ENCODE assay signal across 1 cellular context in the genomic region with DNA sequence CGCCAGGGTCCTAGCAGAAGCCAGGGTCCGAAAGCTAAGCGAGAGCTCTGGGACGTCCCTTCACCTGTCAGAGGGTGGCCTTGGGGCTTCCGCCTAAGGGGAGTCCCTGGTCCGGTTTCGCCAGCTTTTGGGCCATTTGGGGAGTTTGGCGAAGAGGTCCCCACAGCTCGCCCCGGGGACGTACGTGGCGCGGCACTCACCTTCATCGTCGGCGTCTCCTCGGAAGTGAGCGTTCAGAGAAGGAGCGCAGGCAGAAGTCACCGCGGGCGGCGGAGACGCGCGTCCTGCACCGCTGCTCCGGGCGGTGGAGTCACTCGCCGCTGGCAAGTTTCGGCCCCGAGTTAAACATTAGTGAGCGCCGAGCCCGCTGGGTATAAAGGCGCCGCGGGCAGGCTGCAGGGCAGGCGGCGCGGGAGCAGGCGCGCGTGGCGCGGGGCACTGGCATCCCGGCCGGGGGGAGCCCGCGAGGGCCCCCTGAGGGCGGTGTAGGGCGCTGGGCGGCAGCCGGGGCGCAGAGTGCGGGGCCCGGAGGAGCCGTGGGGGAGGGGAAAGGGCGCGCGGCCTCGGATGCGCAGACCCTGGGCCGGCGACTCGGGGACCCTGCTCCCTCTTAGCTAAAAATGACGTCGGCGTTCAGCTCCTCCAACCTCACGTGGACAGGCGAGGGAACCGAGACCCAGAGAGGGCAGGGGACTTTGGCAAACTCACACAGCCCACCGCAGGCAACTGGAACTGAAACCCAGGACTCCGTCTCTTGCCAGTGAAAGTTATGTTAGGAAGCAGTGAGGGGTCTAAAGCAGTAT.
TF ChIP-seq lines count a peak whose summit lies in the region.

A gene (minus strand): TSS at position 440 of the 803 bp plus-strand sequence. CDS start 234 bp downstream, at position 206.

TF ChIP-seq in HepG2, 621 proteins besides CTCF, POLR2A, EP300 and RAD21 (continued from another document and continues in another):
- TF ChIP-seq, protein P1, sequence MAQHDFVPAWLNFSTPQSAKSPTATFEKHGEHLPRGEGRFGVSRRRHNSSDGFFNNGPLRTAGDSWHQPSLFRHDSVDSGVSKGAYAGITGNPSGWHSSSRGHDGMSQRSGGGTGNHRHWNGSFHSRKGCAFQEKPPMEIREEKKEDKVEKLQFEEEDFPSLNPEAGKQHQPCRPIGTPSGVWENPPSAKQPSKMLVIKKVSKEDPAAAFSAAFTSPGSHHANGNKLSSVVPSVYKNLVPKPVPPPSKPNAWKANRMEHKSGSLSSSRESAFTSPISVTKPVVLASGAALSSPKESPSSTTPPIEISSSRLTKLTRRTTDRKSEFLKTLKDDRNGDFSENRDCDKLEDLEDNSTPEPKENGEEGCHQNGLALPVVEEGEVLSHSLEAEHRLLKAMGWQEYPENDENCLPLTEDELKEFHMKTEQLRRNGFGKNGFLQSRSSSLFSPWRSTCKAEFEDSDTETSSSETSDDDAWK (CRISPR knock-in tag; IDR thresholded peaks at IDR 0.05): no peak
- TF ChIP-seq ZFP82 (CRISPR knock-in tag; IDR thresholded peaks at IDR 0.05; ENCODE audit: borderline replicate concordance): no peak
- TF ChIP-seq SALL1 (CRISPR knock-in tag; IDR thresholded peaks at IDR 0.05): peak; percentile 80
- 0 out of 2 replicates have a peak, but pooled peaks have one; percentile 60 for TF ChIP-seq ZNF839 (CRISPR knock-in tag; IDR thresholded peaks at IDR 0.05; ENCODE audit: borderline replicate concordance)
- no peak for TF ChIP-seq SRSF9 (IDR thresholded peaks at IDR 0.05; ENCODE audit: borderline replicate concordance, insufficient read depth, low read depth, low read length, poor library complexity, severe bottlenecking)
- TF ChIP-seq, protein P2, sequence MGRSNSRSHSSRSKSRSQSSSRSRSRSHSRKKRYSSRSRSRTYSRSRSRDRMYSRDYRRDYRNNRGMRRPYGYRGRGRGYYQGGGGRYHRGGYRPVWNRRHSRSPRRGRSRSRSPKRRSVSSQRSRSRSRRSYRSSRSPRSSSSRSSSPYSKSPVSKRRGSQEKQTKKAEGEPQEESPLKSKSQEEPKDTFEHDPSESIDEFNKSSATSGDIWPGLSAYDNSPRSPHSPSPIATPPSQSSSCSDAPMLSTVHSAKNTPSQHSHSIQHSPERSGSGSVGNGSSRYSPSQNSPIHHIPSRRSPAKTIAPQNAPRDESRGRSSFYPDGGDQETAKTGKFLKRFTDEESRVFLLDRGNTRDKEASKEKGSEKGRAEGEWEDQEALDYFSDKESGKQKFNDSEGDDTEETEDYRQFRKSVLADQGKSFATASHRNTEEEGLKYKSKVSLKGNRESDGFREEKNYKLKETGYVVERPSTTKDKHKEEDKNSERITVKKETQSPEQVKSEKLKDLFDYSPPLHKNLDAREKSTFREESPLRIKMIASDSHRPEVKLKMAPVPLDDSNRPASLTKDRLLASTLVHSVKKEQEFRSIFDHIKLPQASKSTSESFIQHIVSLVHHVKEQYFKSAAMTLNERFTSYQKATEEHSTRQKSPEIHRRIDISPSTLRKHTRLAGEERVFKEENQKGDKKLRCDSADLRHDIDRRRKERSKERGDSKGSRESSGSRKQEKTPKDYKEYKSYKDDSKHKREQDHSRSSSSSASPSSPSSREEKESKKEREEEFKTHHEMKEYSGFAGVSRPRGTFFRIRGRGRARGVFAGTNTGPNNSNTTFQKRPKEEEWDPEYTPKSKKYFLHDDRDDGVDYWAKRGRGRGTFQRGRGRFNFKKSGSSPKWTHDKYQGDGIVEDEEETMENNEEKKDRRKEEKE (IDR thresholded peaks at IDR 0.05): no peak
- TF ChIP-seq MBD4 (IDR thresholded peaks at IDR 0.05; ENCODE audit: borderline replicate concordance, low read length): no peak
- TF ChIP-seq FOXP1 (IDR thresholded peaks at IDR 0.05): no peak
- TF ChIP-seq FOXP1 (CRISPR knock-in tag; IDR thresholded peaks at IDR 0.05): no peak
- TF ChIP-seq SMAD1 (CRISPR knock-in tag; IDR thresholded peaks at IDR 0.05; ENCODE audit: borderline replicate concordance, low read depth): no peak
- TF ChIP-seq, protein P3, sequence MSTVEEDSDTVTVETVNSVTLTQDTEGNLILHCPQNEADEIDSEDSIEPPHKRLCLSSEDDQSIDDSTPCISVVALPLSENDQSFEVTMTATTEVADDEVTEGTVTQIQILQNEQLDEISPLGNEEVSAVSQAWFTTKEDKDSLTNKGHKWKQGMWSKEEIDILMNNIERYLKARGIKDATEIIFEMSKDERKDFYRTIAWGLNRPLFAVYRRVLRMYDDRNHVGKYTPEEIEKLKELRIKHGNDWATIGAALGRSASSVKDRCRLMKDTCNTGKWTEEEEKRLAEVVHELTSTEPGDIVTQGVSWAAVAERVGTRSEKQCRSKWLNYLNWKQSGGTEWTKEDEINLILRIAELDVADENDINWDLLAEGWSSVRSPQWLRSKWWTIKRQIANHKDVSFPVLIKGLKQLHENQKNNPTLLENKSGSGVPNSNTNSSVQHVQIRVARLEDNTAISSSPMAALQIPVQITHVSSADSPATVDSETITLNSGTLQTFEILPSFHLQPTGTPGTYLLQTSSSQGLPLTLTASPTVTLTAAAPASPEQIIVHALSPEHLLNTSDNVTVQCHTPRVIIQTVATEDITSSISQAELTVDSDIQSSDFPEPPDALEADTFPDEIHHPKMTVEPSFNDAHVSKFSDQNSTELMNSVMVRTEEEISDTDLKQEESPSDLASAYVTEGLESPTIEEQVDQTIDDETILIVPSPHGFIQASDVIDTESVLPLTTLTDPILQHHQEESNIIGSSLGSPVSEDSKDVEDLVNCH (CRISPR knock-in tag; IDR thresholded peaks at IDR 0.05): no peak
- TF ChIP-seq SP2 (CRISPR knock-in tag; IDR thresholded peaks at IDR 0.05): no peak
- TF ChIP-seq, protein P4, sequence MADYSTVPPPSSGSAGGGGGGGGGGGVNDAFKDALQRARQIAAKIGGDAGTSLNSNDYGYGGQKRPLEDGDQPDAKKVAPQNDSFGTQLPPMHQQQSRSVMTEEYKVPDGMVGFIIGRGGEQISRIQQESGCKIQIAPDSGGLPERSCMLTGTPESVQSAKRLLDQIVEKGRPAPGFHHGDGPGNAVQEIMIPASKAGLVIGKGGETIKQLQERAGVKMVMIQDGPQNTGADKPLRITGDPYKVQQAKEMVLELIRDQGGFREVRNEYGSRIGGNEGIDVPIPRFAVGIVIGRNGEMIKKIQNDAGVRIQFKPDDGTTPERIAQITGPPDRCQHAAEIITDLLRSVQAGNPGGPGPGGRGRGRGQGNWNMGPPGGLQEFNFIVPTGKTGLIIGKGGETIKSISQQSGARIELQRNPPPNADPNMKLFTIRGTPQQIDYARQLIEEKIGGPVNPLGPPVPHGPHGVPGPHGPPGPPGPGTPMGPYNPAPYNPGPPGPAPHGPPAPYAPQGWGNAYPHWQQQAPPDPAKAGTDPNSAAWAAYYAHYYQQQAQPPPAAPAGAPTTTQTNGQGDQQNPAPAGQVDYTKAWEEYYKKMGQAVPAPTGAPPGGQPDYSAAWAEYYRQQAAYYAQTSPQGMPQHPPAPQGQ (CRISPR knock-in tag; IDR thresholded peaks at IDR 0.05; ENCODE audit: borderline replicate concordance): no peak
- TF ChIP-seq, protein P5, sequence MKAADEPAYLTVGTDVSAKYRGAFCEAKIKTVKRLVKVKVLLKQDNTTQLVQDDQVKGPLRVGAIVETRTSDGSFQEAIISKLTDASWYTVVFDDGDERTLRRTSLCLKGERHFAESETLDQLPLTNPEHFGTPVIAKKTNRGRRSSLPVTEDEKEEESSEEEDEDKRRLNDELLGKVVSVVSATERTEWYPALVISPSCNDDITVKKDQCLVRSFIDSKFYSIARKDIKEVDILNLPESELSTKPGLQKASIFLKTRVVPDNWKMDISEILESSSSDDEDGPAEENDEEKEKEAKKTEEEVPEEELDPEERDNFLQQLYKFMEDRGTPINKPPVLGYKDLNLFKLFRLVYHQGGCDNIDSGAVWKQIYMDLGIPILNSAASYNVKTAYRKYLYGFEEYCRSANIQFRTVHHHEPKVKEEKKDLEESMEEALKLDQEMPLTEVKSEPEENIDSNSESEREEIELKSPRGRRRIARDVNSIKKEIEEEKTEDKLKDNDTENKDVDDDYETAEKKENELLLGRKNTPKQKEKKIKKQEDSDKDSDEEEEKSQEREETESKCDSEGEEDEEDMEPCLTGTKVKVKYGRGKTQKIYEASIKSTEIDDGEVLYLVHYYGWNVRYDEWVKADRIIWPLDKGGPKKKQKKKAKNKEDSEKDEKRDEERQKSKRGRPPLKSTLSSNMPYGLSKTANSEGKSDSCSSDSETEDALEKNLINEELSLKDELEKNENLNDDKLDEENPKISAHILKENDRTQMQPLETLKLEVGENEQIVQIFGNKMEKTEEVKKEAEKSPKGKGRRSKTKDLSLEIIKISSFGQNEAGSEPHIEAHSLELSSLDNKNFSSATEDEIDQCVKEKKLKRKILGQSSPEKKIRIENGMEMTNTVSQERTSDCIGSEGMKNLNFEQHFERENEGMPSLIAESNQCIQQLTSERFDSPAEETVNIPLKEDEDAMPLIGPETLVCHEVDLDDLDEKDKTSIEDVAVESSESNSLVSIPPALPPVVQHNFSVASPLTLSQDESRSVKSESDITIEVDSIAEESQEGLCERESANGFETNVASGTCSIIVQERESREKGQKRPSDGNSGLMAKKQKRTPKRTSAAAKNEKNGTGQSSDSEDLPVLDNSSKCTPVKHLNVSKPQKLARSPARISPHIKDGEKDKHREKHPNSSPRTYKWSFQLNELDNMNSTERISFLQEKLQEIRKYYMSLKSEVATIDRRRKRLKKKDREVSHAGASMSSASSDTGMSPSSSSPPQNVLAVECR (CRISPR knock-in tag; IDR thresholded peaks at IDR 0.05; ENCODE audit: borderline replicate concordance): peak; percentile 91
- TF ChIP-seq, protein P6, sequence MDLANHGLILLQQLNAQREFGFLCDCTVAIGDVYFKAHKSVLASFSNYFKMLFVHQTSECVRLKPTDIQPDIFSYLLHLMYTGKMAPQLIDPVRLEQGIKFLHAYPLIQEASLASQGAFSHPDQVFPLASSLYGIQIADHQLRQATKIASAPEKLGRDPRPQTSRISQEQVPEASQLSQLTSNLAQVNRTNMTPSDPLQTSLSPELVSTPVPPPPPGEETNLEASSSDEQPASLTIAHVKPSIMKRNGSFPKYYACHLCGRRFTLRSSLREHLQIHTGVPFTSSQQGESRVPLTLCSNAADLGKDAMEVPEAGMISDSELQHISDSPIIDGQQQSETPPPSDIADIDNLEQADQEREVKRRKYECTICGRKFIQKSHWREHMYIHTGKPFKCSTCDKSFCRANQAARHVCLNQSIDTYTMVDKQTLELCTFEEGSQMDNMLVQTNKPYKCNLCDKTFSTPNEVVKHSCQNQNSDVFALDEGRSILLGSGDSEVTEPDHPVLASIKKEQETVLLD (CRISPR knock-in tag; IDR thresholded peaks at IDR 0.05; ENCODE audit: low read depth): 0 out of 2 replicates have a peak, but pooled peaks have one; percentile 17
- TF ChIP-seq EED (CRISPR knock-in tag; IDR thresholded peaks at IDR 0.05): no peak
- TF ChIP-seq, protein P7, sequence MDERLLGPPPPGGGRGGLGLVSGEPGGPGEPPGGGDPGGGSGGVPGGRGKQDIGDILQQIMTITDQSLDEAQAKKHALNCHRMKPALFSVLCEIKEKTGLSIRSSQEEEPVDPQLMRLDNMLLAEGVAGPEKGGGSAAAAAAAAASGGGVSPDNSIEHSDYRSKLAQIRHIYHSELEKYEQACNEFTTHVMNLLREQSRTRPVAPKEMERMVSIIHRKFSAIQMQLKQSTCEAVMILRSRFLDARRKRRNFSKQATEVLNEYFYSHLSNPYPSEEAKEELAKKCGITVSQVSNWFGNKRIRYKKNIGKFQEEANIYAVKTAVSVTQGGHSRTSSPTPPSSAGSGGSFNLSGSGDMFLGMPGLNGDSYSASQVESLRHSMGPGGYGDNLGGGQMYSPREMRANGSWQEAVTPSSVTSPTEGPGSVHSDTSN (CRISPR knock-in tag; IDR thresholded peaks at IDR 0.05): no peak
- TF ChIP-seq ZNF546 (CRISPR knock-in tag; conservative IDR thresholded peaks at IDR 0.05): peak; percentile 41; the same call in 1 of the 2 replicates
- TF ChIP-seq, protein P8, sequence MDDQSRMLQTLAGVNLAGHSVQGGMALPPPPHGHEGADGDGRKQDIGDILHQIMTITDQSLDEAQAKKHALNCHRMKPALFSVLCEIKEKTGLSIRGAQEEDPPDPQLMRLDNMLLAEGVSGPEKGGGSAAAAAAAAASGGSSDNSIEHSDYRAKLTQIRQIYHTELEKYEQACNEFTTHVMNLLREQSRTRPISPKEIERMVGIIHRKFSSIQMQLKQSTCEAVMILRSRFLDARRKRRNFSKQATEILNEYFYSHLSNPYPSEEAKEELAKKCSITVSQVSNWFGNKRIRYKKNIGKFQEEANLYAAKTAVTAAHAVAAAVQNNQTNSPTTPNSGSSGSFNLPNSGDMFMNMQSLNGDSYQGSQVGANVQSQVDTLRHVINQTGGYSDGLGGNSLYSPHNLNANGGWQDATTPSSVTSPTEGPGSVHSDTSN (CRISPR knock-in tag; IDR thresholded peaks at IDR 0.05; ENCODE audit: borderline replicate concordance): no peak
- no peak for TF ChIP-seq MBNL3 (CRISPR knock-in tag; conservative IDR thresholded peaks at IDR 0.05)
- TF ChIP-seq ZNF792 (CRISPR knock-in tag; IDR thresholded peaks at IDR 0.05): 0 out of 2 replicates have a peak, but pooled peaks have one; percentile 8
- TF ChIP-seq ZNF496 (CRISPR knock-in tag; IDR thresholded peaks at IDR 0.05; ENCODE audit: insufficient replicate concordance): no peak
- TF ChIP-seq NFYB (CRISPR knock-in tag; IDR thresholded peaks at IDR 0.05): no peak
- TF ChIP-seq ONECUT2 (CRISPR knock-in tag; IDR thresholded peaks at IDR 0.05): peak; percentile 28; the same call in 1 of the 2 replicates
- TF ChIP-seq, protein P9, sequence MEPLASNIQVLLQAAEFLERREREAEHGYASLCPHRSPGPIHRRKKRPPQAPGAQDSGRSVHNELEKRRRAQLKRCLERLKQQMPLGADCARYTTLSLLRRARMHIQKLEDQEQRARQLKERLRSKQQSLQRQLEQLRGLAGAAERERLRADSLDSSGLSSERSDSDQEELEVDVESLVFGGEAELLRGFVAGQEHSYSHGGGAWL (CRISPR knock-in tag; IDR thresholded peaks at IDR 0.05): peak; percentile 29; the same call in 1 of the 2 replicates
- TF ChIP-seq, protein P10, sequence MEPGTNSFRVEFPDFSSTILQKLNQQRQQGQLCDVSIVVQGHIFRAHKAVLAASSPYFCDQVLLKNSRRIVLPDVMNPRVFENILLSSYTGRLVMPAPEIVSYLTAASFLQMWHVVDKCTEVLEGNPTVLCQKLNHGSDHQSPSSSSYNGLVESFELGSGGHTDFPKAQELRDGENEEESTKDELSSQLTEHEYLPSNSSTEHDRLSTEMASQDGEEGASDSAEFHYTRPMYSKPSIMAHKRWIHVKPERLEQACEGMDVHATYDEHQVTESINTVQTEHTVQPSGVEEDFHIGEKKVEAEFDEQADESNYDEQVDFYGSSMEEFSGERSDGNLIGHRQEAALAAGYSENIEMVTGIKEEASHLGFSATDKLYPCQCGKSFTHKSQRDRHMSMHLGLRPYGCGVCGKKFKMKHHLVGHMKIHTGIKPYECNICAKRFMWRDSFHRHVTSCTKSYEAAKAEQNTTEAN (CRISPR knock-in tag; conservative IDR thresholded peaks at IDR 0.05): no peak; the same call in 1 of the 2 replicates
- TF ChIP-seq, protein P11, sequence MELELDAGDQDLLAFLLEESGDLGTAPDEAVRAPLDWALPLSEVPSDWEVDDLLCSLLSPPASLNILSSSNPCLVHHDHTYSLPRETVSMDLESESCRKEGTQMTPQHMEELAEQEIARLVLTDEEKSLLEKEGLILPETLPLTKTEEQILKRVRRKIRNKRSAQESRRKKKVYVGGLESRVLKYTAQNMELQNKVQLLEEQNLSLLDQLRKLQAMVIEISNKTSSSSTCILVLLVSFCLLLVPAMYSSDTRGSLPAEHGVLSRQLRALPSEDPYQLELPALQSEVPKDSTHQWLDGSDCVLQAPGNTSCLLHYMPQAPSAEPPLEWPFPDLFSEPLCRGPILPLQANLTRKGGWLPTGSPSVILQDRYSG (CRISPR knock-in tag; IDR thresholded peaks at IDR 0.05): no peak
